In genomic region chr22:24011735-24012068, GRCh38 we compare ENCODE assay signal across 6 cellular contexts. TPM values are rescaled to one million over a fixed set of nuclear protein-coding genes. Genes with fewer than 3 reads are reported as not detected.
DNase-seq lines count a peak whose midpoint lies in the region; ATAC-seq and TF ChIP-seq lines count a peak whose summit lies in the region.

No MANE protein-coding gene starts in this region.

- H3K36me3 Mint-ChIP-seq in brain (peaks cover 26% of the 10 kb centered on the region), neural crest cell (ENCODE audit: low read depth) (peaks cover 7% of the 10 kb centered on the region)

- H3K4me3 Mint-ChIP-seq in brain (peak overlapping the region; percentile 93 to 98 (median 97)), neural crest cell (peak overlapping the region; percentile 96)

- no peak for ATAC-seq in GM18498 (IDR thresholded peaks at IDR 0.05; ENCODE audit: unreplicated experiment)

- TF ChIP-seq CTCF in brain (conservative IDR thresholded peaks at IDR 0.05), result no peak
- TF ChIP-seq CTCF in neural crest cell (conservative IDR thresholded peaks at IDR 0.05), result no peak

- H3K27me3 Mint-ChIP-seq in brain (peaks cover 9% of the 10 kb centered on the region), neural crest cell (ENCODE audit: low read depth) (no peaks in the 10 kb centered on the region)

- peaks cover 0 to 7% (median 1%) of the 10 kb centered on the region in 5 experiments for H3K9me3 Mint-ChIP-seq in brain
- peaks cover 3% of the 10 kb centered on the region for H3K9me3 Mint-ChIP-seq in neural crest cell

- peaks cover 38% of the 10 kb centered on the region for H3K4me1 Mint-ChIP-seq in brain
- peaks cover 43% of the 10 kb centered on the region for H3K4me1 Mint-ChIP-seq in neural crest cell

- peak in 2 of 3 experiments; percentile 13 to 65 for DNase-seq in NCI-H1417 (lab: John Stamatoyannopoulos, UW)
- no peak for DNase-seq in NCI-H1417 treated with DMSO at 0.1 percent for 48 hours (lab: John Stamatoyannopoulos, UW)
- DNase-seq in neural crest cell (ENCODE audit: low read depth, low spot score), result no peak
- no peak for DNase-seq in anterior cingulate cortex (lab: John Stamatoyannopoulos, UW)

- H3K27ac Mint-ChIP-seq in brain (peak overlapping the region; percentile 89 to 97 (median 93)), neural crest cell (ENCODE audit: unreplicated experiment) (peak overlapping the region; percentile 78)

RNA-seq across cellular contexts. Expression of gene CABIN1, which starts 0.6 kb away (rescaled TPM):
- polyA plus RNA-seq in brain (ENCODE audit: insufficient read depth, low read depth, low replicate concordance), result 54.3 TPM
- total RNA-seq in neural crest cell, result 80.8 and 81.8 TPM in 2 replicates

RNA-seq across cellular contexts. Expression of gene GSTT4, which starts 6.4 kb away (rescaled TPM):
- not detected for polyA plus RNA-seq in brain (ENCODE audit: insufficient read depth, low read depth, low replicate concordance)
- not detected in 2 replicates for total RNA-seq in neural crest cell

RNA-seq across cellular contexts. Expression of gene GSTT2, which starts 31.8 kb away (rescaled TPM):
- polyA plus RNA-seq in brain (ENCODE audit: insufficient read depth, low read depth, low replicate concordance), result not detected
- total RNA-seq in neural crest cell, result not detected in 2 replicates

RNA-seq across cellular contexts. Expression of gene DDT, which starts 37.5 kb away (rescaled TPM):
- 116 TPM for polyA plus RNA-seq in brain (ENCODE audit: insufficient read depth, low read depth, low replicate concordance)
- 72.3 and 74.0 TPM in 2 replicates for total RNA-seq in neural crest cell

RNA-seq across cellular contexts. Expression of gene DDTL, which starts 45.0 kb away (rescaled TPM):
- 2.0 TPM for polyA plus RNA-seq in brain (ENCODE audit: insufficient read depth, low read depth, low replicate concordance)
- not detected in 2 replicates for total RNA-seq in neural crest cell

Comparison
In these comparisons a context has a peak if more than half of its experiments do, and no peak if none do; other contexts are left out.
1. DNase-seq: peak in NCI-H1417 (2 of 3); none in NCI-H1417 treated with DMSO at 0.1 percent for 48 hours (single experiment), neural crest cell (single experiment) and anterior cingulate cortex (0 of 58).